In the genomic region with DNA sequence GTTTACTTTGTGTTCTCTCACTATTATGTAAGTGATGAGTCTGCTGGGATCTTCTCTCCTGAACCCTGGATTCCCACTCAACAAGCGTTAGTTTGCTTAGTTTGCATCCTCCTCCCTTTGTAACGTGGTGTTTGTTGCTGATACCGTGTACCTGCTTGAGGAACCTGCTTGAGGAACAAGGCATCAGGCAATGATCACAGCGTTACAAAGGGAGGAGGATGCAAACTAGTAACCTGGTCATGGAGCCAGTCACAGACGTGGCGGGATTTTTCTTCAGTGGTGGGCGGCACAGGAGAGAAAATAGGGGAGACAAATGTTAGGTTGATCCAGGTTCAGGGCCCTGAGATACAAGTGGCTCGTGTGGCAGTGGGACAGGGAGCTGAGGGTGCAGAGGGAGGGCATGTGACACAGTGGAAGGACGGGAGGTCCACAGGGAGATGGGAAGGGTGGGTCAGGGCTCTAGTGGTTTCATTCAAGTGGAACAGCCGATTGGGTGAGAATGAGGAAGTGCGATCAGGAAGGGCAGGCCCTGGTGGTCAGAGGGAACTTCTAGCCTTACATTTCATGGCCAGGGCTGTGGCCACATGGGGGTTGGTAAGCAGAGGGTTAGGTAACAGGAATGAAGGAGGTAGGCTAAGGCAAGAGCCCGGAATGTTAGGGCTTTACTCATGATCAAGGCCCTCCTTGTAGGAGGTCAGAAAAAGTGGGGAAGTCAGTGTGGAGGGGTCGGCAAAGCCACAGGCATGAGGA, we compare ENCODE assay signal across 11 cellular contexts. TPM values are rescaled to one million over a fixed set of nuclear protein-coding genes. Genes with fewer than 3 reads are reported as not detected.
DNase-seq lines count a peak whose midpoint lies in the region; ATAC-seq and TF ChIP-seq lines count a peak whose summit lies in the region.
"Had no signal": no experiment of that assay in that cellular context is flagged by ENCODE, and none has a peak within 500 bp of the region (broad histone marks: within the 10 kb centered on the region; RNA-seq: fewer than 3 reads in every experiment).

No MANE protein-coding gene starts in this region.

- DNase-seq in activated naive CD8-positive, alpha-beta T cell treated with anti-CD3 and anti-CD28 coated beads for 36 hours: no peak
- DNase-seq in activated naive CD8-positive, alpha-beta T cell treated with anti-CD3 and anti-CD28 coated beads, Interleukin-2, amount 50 U/mL, for 24 hours: no peak
- DNase-seq in NOMO-1 treated with DMSO at 0.1 percent for 48 hours (lab: John Stamatoyannopoulos, UW; ENCODE audit: unreplicated experiment) (peak; percentile 91), right atrium auricular region (ENCODE audit: low spot score) (peak; percentile 64), AG08396 (ENCODE audit: low spot score) (no peak), DMS79 (lab: John Stamatoyannopoulos, UW) (no peak), NCI-H82 (lab: John Stamatoyannopoulos, UW) (no peak)
- DNase-seq in activated T-helper 1 cell treated with anti-CD3 and anti-CD28 coated beads, Interleukin-12 subunit alpha, Interleukin-12 subunit beta, Interleukin-2, Interleukin-4 antibody, amounts not matched to agents 30 ng/mL and 10 ng/mL and 1 ng/mL, durations not matched to agents 14 hours and 24 hours and 36 hours (ENCODE audit: low spot score): no peak
- DNase-seq: activated CD8-positive, alpha-beta T cell treated with anti-CD3 and anti-CD28 coated beads, Interleukin-2, amount 10 ng/mL, durations not matched to agents 7 days and 5 days; NCI-H69; thyroid gland had no signal

- intact Hi-C loops in activated T-helper 1 cell treated with anti-CD3 and anti-CD28 coated beads, Interleukin-12 subunit alpha, Interleukin-12 subunit beta, Interleukin-2, Interleukin-4 antibody, amounts not matched to agents 30 ng/mL and 10 ng/mL and 1 ng/mL, durations not matched to agents 14 hours and 24 hours and 36 hours (cut with micrococcal nuclease): no loop called here

- peak overlapping the region; percentile 8 for H3K27ac Mint-ChIP-seq in activated naive CD8-positive, alpha-beta T cell treated with anti-CD3 and anti-CD28 coated beads for 36 hours
- H3K27ac Mint-ChIP-seq in activated naive CD8-positive, alpha-beta T cell treated with anti-CD3 and anti-CD28 coated beads, Interleukin-2, amount 50 U/mL, for 24 hours: no peak overlapping the region
- H3K27ac Mint-ChIP-seq in activated T-helper 1 cell treated with anti-CD3 and anti-CD28 coated beads, Interleukin-12 subunit alpha, Interleukin-12 subunit beta, Interleukin-2, Interleukin-4 antibody, amounts not matched to agents 30 ng/mL and 10 ng/mL and 1 ng/mL, durations not matched to agents 14 hours and 24 hours and 36 hours: no peak overlapping the region
- H3K27ac Mint-ChIP-seq: activated CD8-positive, alpha-beta T cell treated with anti-CD3 and anti-CD28 coated beads, Interleukin-2, amount 10 ng/mL, durations not matched to agents 7 days and 5 days had no signal

- no peaks in the 10 kb centered on the region for H3K4me1 ChIP-seq in right atrium auricular region
- H3K4me1 ChIP-seq: thyroid gland had no signal

- peaks cover 17% of the 10 kb centered on the region for H3K4me1 Mint-ChIP-seq in activated naive CD8-positive, alpha-beta T cell treated with anti-CD3 and anti-CD28 coated beads for 36 hours
- peaks cover 30% of the 10 kb centered on the region for H3K4me1 Mint-ChIP-seq in activated naive CD8-positive, alpha-beta T cell treated with anti-CD3 and anti-CD28 coated beads, Interleukin-2, amount 50 U/mL, for 24 hours
- peaks cover 14% of the 10 kb centered on the region for H3K4me1 Mint-ChIP-seq in activated T-helper 1 cell treated with anti-CD3 and anti-CD28 coated beads, Interleukin-12 subunit alpha, Interleukin-12 subunit beta, Interleukin-2, Interleukin-4 antibody, amounts not matched to agents 30 ng/mL and 10 ng/mL and 1 ng/mL, durations not matched to agents 14 hours and 24 hours and 36 hours (ENCODE audit: low read depth)

- TF ChIP-seq CTCF in right atrium auricular region (IDR thresholded peaks at IDR 0.05): no peak

- peaks cover 24% of the 10 kb centered on the region for H3K36me3 Mint-ChIP-seq in activated naive CD8-positive, alpha-beta T cell treated with anti-CD3 and anti-CD28 coated beads for 36 hours
- H3K36me3 Mint-ChIP-seq in activated naive CD8-positive, alpha-beta T cell treated with anti-CD3 and anti-CD28 coated beads, Interleukin-2, amount 50 U/mL, for 24 hours (ENCODE audit: low read depth): peaks cover 12% of the 10 kb centered on the region
- H3K36me3 Mint-ChIP-seq in activated T-helper 1 cell treated with anti-CD3 and anti-CD28 coated beads, Interleukin-12 subunit alpha, Interleukin-12 subunit beta, Interleukin-2, Interleukin-4 antibody, amounts not matched to agents 30 ng/mL and 10 ng/mL and 1 ng/mL, durations not matched to agents 14 hours and 24 hours and 36 hours (ENCODE audit: low read depth): peaks cover 16% of the 10 kb centered on the region

- H3K9me3 Mint-ChIP-seq in activated naive CD8-positive, alpha-beta T cell treated with anti-CD3 and anti-CD28 coated beads for 36 hours: peaks cover 3% of the 10 kb centered on the region
- no peaks in the 10 kb centered on the region for H3K9me3 Mint-ChIP-seq in activated naive CD8-positive, alpha-beta T cell treated with anti-CD3 and anti-CD28 coated beads, Interleukin-2, amount 50 U/mL, for 24 hours
- H3K9me3 Mint-ChIP-seq in activated T-helper 1 cell treated with anti-CD3 and anti-CD28 coated beads, Interleukin-12 subunit alpha, Interleukin-12 subunit beta, Interleukin-2, Interleukin-4 antibody, amounts not matched to agents 30 ng/mL and 10 ng/mL and 1 ng/mL, durations not matched to agents 14 hours and 24 hours and 36 hours: no peaks in the 10 kb centered on the region

- H3K27ac ChIP-seq in right atrium auricular region: no peak overlapping the region
- H3K27ac ChIP-seq: thyroid gland had no signal

- ATAC-seq in activated naive CD8-positive, alpha-beta T cell treated with anti-CD3 and anti-CD28 coated beads, Interleukin-2, amount 50 U/mL, for 24 hours: no peak
- ATAC-seq: activated CD8-positive, alpha-beta T cell treated with anti-CD3 and anti-CD28 coated beads, Interleukin-2, amount 10 ng/mL, durations not matched to agents 7 days and 5 days had no signal

- no peak overlapping the region for H3K4me3 ChIP-seq in right atrium auricular region
- H3K4me3 ChIP-seq: thyroid gland had no signal

- H3K9me3 ChIP-seq in right atrium auricular region: no peaks in the 10 kb centered on the region
- H3K9me3 ChIP-seq: thyroid gland had no signal

- H3K27me3 Mint-ChIP-seq in activated naive CD8-positive, alpha-beta T cell treated with anti-CD3 and anti-CD28 coated beads for 36 hours: no peaks in the 10 kb centered on the region
- H3K27me3 Mint-ChIP-seq in activated naive CD8-positive, alpha-beta T cell treated with anti-CD3 and anti-CD28 coated beads, Interleukin-2, amount 50 U/mL, for 24 hours: no peaks in the 10 kb centered on the region
- no peaks in the 10 kb centered on the region for H3K27me3 Mint-ChIP-seq in activated T-helper 1 cell treated with anti-CD3 and anti-CD28 coated beads, Interleukin-12 subunit alpha, Interleukin-12 subunit beta, Interleukin-2, Interleukin-4 antibody, amounts not matched to agents 30 ng/mL and 10 ng/mL and 1 ng/mL, durations not matched to agents 14 hours and 24 hours and 36 hours (ENCODE audit: insufficient read depth)

- H3K36me3 ChIP-seq in right atrium auricular region: no peaks in the 10 kb centered on the region
- H3K36me3 ChIP-seq: thyroid gland had no signal

- no peak overlapping the region for H3K4me3 Mint-ChIP-seq in activated naive CD8-positive, alpha-beta T cell treated with anti-CD3 and anti-CD28 coated beads for 36 hours
- no peak overlapping the region for H3K4me3 Mint-ChIP-seq in activated naive CD8-positive, alpha-beta T cell treated with anti-CD3 and anti-CD28 coated beads, Interleukin-2, amount 50 U/mL, for 24 hours
- no peak overlapping the region for H3K4me3 Mint-ChIP-seq in activated T-helper 1 cell treated with anti-CD3 and anti-CD28 coated beads, Interleukin-12 subunit alpha, Interleukin-12 subunit beta, Interleukin-2, Interleukin-4 antibody, amounts not matched to agents 30 ng/mL and 10 ng/mL and 1 ng/mL, durations not matched to agents 14 hours and 24 hours and 36 hours
- H3K4me3 Mint-ChIP-seq: activated CD8-positive, alpha-beta T cell treated with anti-CD3 and anti-CD28 coated beads, Interleukin-2, amount 10 ng/mL, durations not matched to agents 7 days and 5 days had no signal

- no peaks in the 10 kb centered on the region for H3K27me3 ChIP-seq in right atrium auricular region
- H3K27me3 ChIP-seq: thyroid gland had no signal

RNA-seq across cellular contexts. Expression of a gene that starts 38.0 kb away (rescaled TPM):
- total RNA-seq in activated naive CD8-positive, alpha-beta T cell treated with anti-CD3 and anti-CD28 coated beads for 36 hours: 10 to 100 TPM; 31.6 to 33.0 TPM
- total RNA-seq in right atrium auricular region: 1 to 10 TPM in 1 of 2 donors, under 1 TPM in 1; 0.96 to 3.3 TPM
- total RNA-seq in activated T-helper 1 cell treated with anti-CD3 and anti-CD28 coated beads, Interleukin-12 subunit alpha, Interleukin-12 subunit beta, Interleukin-2, Interleukin-4 antibody, amounts not matched to agents 30 ng/mL and 10 ng/mL and 1 ng/mL, durations not matched to agents 14 hours and 24 hours and 36 hours: 41.9 and 48.3 TPM in 2 replicates

Comparison
In these comparisons a context has a peak if more than half of its experiments do, and no peak if none do; other contexts are left out.
1. DNase-seq: peak in NOMO-1 treated with DMSO at 0.1 percent for 48 hours (single experiment) and right atrium auricular region (single experiment); none in activated naive CD8-positive, alpha-beta T cell treated with anti-CD3 and anti-CD28 coated beads for 36 hours (single experiment), activated naive CD8-positive, alpha-beta T cell treated with anti-CD3 and anti-CD28 coated beads, Interleukin-2, amount 50 U/mL, for 24 hours (single experiment), AG08396 (single experiment), DMS79 (single experiment), NCI-H82 (single experiment) and activated T-helper 1 cell treated with anti-CD3 and anti-CD28 coated beads, Interleukin-12 subunit alpha, Interleukin-12 subunit beta, Interleukin-2, Interleukin-4 antibody, amounts not matched to agents 30 ng/mL and 10 ng/mL and 1 ng/mL, durations not matched to agents 14 hours and 24 hours and 36 hours (single experiment).
2. RNA of a gene that starts 38.0 kb away (total RNA-seq): 41.9 to 48.3 TPM in activated T-helper 1 cell treated with anti-CD3 and anti-CD28 coated beads, Interleukin-12 subunit alpha, Interleukin-12 subunit beta, Interleukin-2, Interleukin-4 antibody, amounts not matched to agents 30 ng/mL and 10 ng/mL and 1 ng/mL, durations not matched to agents 14 hours and 24 hours and 36 hours and 31.6 to 33.0 TPM in activated naive CD8-positive, alpha-beta T cell treated with anti-CD3 and anti-CD28 coated beads for 36 hours; 0.96 to 3.3 TPM in right atrium auricular region; every median in the first group is over 4 times any median in the second.